Comparison of ENCODE assay signal across 14 cellular contexts in genomic region chr3:50284121-50284520, GRCh38. TPM values are rescaled to one million over a fixed set of nuclear protein-coding genes. Genes with fewer than 3 reads are reported as not detected.
"Had no signal": no experiment of that assay in that cellular context is flagged by ENCODE, and none has a peak within 500 bp of the region (broad histone marks: within the 10 kb centered on the region; RNA-seq: fewer than 3 reads in every experiment).

No MANE protein-coding gene starts in this region.

RNA-seq across cellular contexts. Expression of gene LSMEM2, which starts 5.2 kb away (rescaled TPM):
- total RNA-seq: naive thymus-derived CD8-positive, alpha-beta T cell; natural killer cell; natural killer cell treated with Interleukin-12 subunit alpha and Interleukin-12 subunit beta and Interleukin-15 and Interleukin-18, amount 100 ng/mL, for 72 hours; omental fat pad; osteoblast; osteocyte; progenitor cell of endocrine pancreas; prostate gland; pulmonary artery endothelial cell; renal cortical epithelial cell; right lobe of liver; sigmoid colon had no signal
- polyA plus RNA-seq: neural cell, smooth muscle cell had no signal
